ENCODE assay signal across 18 cellular contexts in genomic region chr5:107147584-107147983, GRCh38.
A peak's percentile ranks its signal among the peaks of the same experiment; 100 is the strongest.
DNase-seq lines count a peak whose midpoint lies in the region; ATAC-seq and TF ChIP-seq lines count a peak whose summit lies in the region.
"Had no signal": no experiment of that assay in that cellular context is flagged by ENCODE, and none has a peak within 500 bp of the region (broad histone marks: within the 10 kb centered on the region; RNA-seq: fewer than 3 reads in every experiment).

No MANE protein-coding gene starts in this region.

- no peak overlapping the region for H3K9ac ChIP-seq in SK-N-MC (ENCODE audit: insufficient read length)
- H3K9ac ChIP-seq: BLaER1, KMS-11 had no signal

- 65 to 87% methylated on average over 1 of the region's 1 CpG for WGBS in aorta, 2 donors

- H3K27me3 Mint-ChIP-seq in CD14-positive monocyte (ENCODE audit: low read depth in 3 of 3): no peaks in the 10 kb centered on the region

- CTCF ChIA-PET in HEK293 (lab: Yijun Ruan, JAX): no interaction called here

- no peaks in the 10 kb centered on the region for H3K27me3 ChIP-seq in aorta (ENCODE audit: control insufficient read depth in 1 of 2, insufficient read depth in 2 of 2, low read length in 1 of 2)
- H3K27me3 ChIP-seq: BLaER1, MG63 had no signal

- peak; percentile 26 for DNase-seq in GM12865 (ENCODE audit: low read depth)
- DNase-seq in SK-N-MC (ENCODE audit: low read depth, low spot score): no peak
- peak; percentile 9 for DNase-seq in foreskin melanocyte
- no peak for DNase-seq in activated gamma-delta T cell (lab: John Stamatoyannopoulos, UW)
- DNase-seq in CD14-positive monocyte (ENCODE audit: low spot score): no peak
- DNase-seq in aorta: no peak
- DNase-seq: DMS79 treated with DMSO at 0.1 percent for 48 hours, MG63, NCI-H1105, NCI-H1694, NCI-H226, RPMI8226, SIG-M5 had no signal

- no peak overlapping the region for H3K4me3 Mint-ChIP-seq in CD14-positive monocyte

- no peaks in the 10 kb centered on the region for H3K4me1 Mint-ChIP-seq in CD14-positive monocyte

- H3K4me1 ChIP-seq in HEK293 (ENCODE audit: control insufficient read depth, insufficient read depth, low read length) (no peaks in the 10 kb centered on the region; the same call in 1 of the 2 replicates), aorta (ENCODE audit: control insufficient read depth in 1 of 2, insufficient read depth in 2 of 2, low read length in 2 of 2) (peaks cover 0 to 3% of the 10 kb centered on the region in 2 donors)

- H3K9me3 Mint-ChIP-seq in CD14-positive monocyte: peaks cover 0 to 2% (median 0%) of the 10 kb centered on the region in 7 donors

- no peak for TF ChIP-seq CTCF in GM12865 (IDR thresholded peaks at IDR 0.05; ENCODE audit: insufficient read depth, low read depth, low read length, missing control alignments)
- no peak for TF ChIP-seq CTCF in HEK293 (tag by site-specific recombination; IDR thresholded peaks at IDR 0.05)
- TF ChIP-seq CTCF in CD14-positive monocyte (IDR thresholded peaks at IDR 0.05): no peak

- H3K36me3 Mint-ChIP-seq in CD14-positive monocyte: no peaks in the 10 kb centered on the region

- H3K9me3 ChIP-seq in HEK293 (ENCODE audit: control insufficient read depth, insufficient read depth, low read depth, low read length) (no peaks in the 10 kb centered on the region), SK-N-MC (ENCODE audit: low read depth, low read length) (no peaks in the 10 kb centered on the region), aorta (ENCODE audit: control insufficient read depth, low read length) (no peaks in the 10 kb centered on the region)
- H3K9me3 ChIP-seq: BLaER1, MG63 had no signal

- H3K4me3 ChIP-seq in GM12865 (ENCODE audit: low read depth, low read length) (no peak overlapping the region), HEK293 (ENCODE audit: low read depth, low read length) (no peak overlapping the region), SK-N-MC (peak overlapping the region; percentile 42), aorta (ENCODE audit: low read length in 2 of 2) (no peak overlapping the region)
- H3K4me3 ChIP-seq: BLaER1, MG63 had no signal

- no peak overlapping the region for H3K27ac Mint-ChIP-seq in CD14-positive monocyte

- H3K27ac ChIP-seq in HEK293 (ENCODE audit: extremely low read depth, low read depth, low read length) (no peak overlapping the region), SK-N-MC (peak overlapping the region; percentile 69), aorta (ENCODE audit: low read depth in 1 of 2, low read length in 2 of 2) (no peak overlapping the region)
- H3K27ac ChIP-seq: BLaER1, KMS-11 had no signal

- intact Hi-C loops in CD14-positive monocyte (cut with micrococcal nuclease): no loop called here
- intact Hi-C loops in aorta (cut with DNase I): no loop called here

- ATAC-seq in HG03139 (IDR thresholded peaks at IDR 0.05; ENCODE audit: unreplicated experiment): no peak
- ATAC-seq in aorta (ENCODE audit: low FRiP score): no peak
- ATAC-seq: HCT116 had no signal

- H3K36me3 ChIP-seq in HEK293 (ENCODE audit: control insufficient read depth in 2 of 2, insufficient read depth in 1 of 2, low read length in 2 of 2) (no peaks in the 10 kb centered on the region), SK-N-MC (ENCODE audit: insufficient read depth, low read length) (no peaks in the 10 kb centered on the region), aorta (ENCODE audit: control insufficient read depth in 1 of 2, insufficient read depth in 2 of 2, low read length in 1 of 2) (no peaks in the 10 kb centered on the region)
- H3K36me3 ChIP-seq: BLaER1, MG63 had no signal

- POLR2A ChIA-PET in HEK293 (lab: Yijun Ruan, JAX): no interaction called here

TF ChIP-seq in HEK293, 187 proteins besides CTCF, POLR2A, EP300 and RAD21:
- TF ChIP-seq, protein P1, sequence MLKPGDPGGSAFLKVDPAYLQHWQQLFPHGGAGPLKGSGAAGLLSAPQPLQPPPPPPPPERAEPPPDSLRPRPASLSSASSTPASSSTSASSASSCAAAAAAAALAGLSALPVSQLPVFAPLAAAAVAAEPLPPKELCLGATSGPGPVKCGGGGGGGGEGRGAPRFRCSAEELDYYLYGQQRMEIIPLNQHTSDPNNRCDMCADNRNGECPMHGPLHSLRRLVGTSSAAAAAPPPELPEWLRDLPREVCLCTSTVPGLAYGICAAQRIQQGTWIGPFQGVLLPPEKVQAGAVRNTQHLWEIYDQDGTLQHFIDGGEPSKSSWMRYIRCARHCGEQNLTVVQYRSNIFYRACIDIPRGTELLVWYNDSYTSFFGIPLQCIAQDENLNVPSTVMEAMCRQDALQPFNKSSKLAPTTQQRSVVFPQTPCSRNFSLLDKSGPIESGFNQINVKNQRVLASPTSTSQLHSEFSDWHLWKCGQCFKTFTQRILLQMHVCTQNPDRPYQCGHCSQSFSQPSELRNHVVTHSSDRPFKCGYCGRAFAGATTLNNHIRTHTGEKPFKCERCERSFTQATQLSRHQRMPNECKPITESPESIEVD (tag by site-specific recombination; IDR thresholded peaks at IDR 0.05): 0 out of 2 replicates have a peak, but pooled peaks have one; percentile 7
- no peak for TF ChIP-seq ZNF449 (tag by site-specific recombination; IDR thresholded peaks at IDR 0.05)
TF ChIP-seq in HEK293: peak in this region for 1.

Comparison
In these comparisons a context has a peak if more than half of its experiments do, and no peak if none do; other contexts are left out.
1. DNase-seq: peak in GM12865 (single experiment) and foreskin melanocyte (single experiment); none in SK-N-MC (single experiment), activated gamma-delta T cell (single experiment), CD14-positive monocyte (single experiment) and aorta (0 of 2).